14 cellular contexts compared by ENCODE assay signal in genomic region chr4:123750044-123750443, GRCh38.
A peak's percentile ranks its signal among the peaks of the same experiment; 100 is the strongest.
DNase-seq lines count a peak whose midpoint lies in the region; ATAC-seq, FAIRE-seq and TF ChIP-seq lines count a peak whose summit lies in the region.
"Had no signal": no experiment of that assay in that cellular context is flagged by ENCODE, and none has a peak within 500 bp of the region (broad histone marks: within the 10 kb centered on the region; RNA-seq: fewer than 3 reads in every experiment).

No MANE protein-coding gene starts in this region.

- no peak overlapping the region for H3K14ac ChIP-seq in H1 (ENCODE audit: insufficient read length)

- H3K4me1 ChIP-seq in GM23338 (ENCODE audit: insufficient read depth) (peaks cover 10% of the 10 kb centered on the region; the same call in 1 of the 2 replicates), H1 (replicated peaks in 1 of 4; ENCODE audit: control insufficient read depth in 3 of 4, insufficient read depth in 4 of 4, low read length in 3 of 4) (no peaks in the 10 kb centered on the region; a peak in 1 of 7 replicates), Karpas-422 (ENCODE audit: low read length) (no peaks in the 10 kb centered on the region)

- peak; percentile 94 for ATAC-seq in GM23338

- DNase-seq in GM23338 (ENCODE audit: low spot score), result peak; percentile 54
- peak; percentile 24 to 52 for DNase-seq in NCI-H526 (lab: John Stamatoyannopoulos, UW)
- peak in 1 of 2 experiments; percentile 23 for DNase-seq in H1 (ENCODE audit: low read depth in 1 of 2, low spot score in 2 of 2)
- DNase-seq in myocyte (ENCODE audit: low read depth), result peak; percentile 78
- DNase-seq in posterior vena cava (ENCODE audit: low spot score), result no peak
- no peak for DNase-seq in GM10248 (ENCODE audit: extremely low spot score)
- no peak for DNase-seq in Karpas-422
- no peak for DNase-seq in activated gamma-delta T cell treated with Interleukin-2 at 50 U/mL for 16 hours
- DNase-seq: activated B cell treated with CpG ODN at 0.5 μM for 24 hours, AML-193, cerebellar nuclear complex, foreskin fibroblast, NCI-H1417 treated with DMSO at 0.1 percent for 48 hours, RPMI8226 had no signal

- no peak overlapping the region for H2BK120ac ChIP-seq in H1 (replicated peaks; ENCODE audit: low read depth, low read length)

- intact Hi-C loops in posterior vena cava (cut with DNase I), result no loop called here

- H3K36me3 ChIP-seq in GM23338 (ENCODE audit: insufficient read depth), result no peaks in the 10 kb centered on the region
- H3K36me3 ChIP-seq in H1 (ENCODE audit: control insufficient read depth in 2 of 4, insufficient read depth in 4 of 4, low read length in 3 of 4), result no peaks in the 10 kb centered on the region
- H3K36me3 ChIP-seq in Karpas-422 (ENCODE audit: insufficient read depth, low read length), result no peaks in the 10 kb centered on the region

- no peak overlapping the region for H2AK5ac ChIP-seq in H1 (ENCODE audit: low read depth, low read length)

- no peaks in the 10 kb centered on the region for H3F3A ChIP-seq in GM23338 (replicated peaks; ENCODE audit: low read depth)

- H3K79me2 ChIP-seq in GM23338 (replicated peaks; ENCODE audit: insufficient read depth), result no peaks in the 10 kb centered on the region
- no peaks in the 10 kb centered on the region for H3K79me2 ChIP-seq in H1 (ENCODE audit: control insufficient read depth in 1 of 2, insufficient read depth in 2 of 2, low read length in 2 of 2)
- no peaks in the 10 kb centered on the region for H3K79me2 ChIP-seq in Karpas-422 (ENCODE audit: low read length)

- H3K4me3 ChIP-seq in GM23338 (no peak overlapping the region), H1 (ENCODE audit: extremely low read depth in 1 of 4, insufficient read depth in 2 of 4, low read depth in 3 of 4, low read length in 4 of 4) (no peak overlapping the region), Karpas-422 (ENCODE audit: low read length) (no peak overlapping the region)

- TF ChIP-seq RAD21 in H1 (IDR thresholded peaks at IDR 0.05 in 1 of 2, conservative IDR thresholded peaks at IDR 0.05 in 1 of 2; ENCODE audit: low read depth in 2 of 2, low read length in 2 of 2), result 0 out of 4 replicates have a peak, but pooled peaks of 1 of the 2 experiments have one; percentile 1

- H4K20me1 ChIP-seq in GM23338 (replicated peaks; ENCODE audit: insufficient read depth) (no peaks in the 10 kb centered on the region), H1 (replicated peaks in 1 of 2; ENCODE audit: control insufficient read depth in 1 of 2, insufficient read depth in 2 of 2, low read length in 2 of 2) (no peaks in the 10 kb centered on the region), Karpas-422 (ENCODE audit: insufficient read depth, low read depth, low read length) (no peaks in the 10 kb centered on the region)

- H3K27ac ChIP-seq in GM23338 (ENCODE audit: low read depth) (0 out of 2 replicates have a peak overlapping the region, but pooled peaks have one; percentile 45), H1 (ENCODE audit: low read depth, low read length) (no peak overlapping the region), Karpas-422 (ENCODE audit: low read length) (no peak overlapping the region)

- no peak overlapping the region for H4K8ac ChIP-seq in H1 (ENCODE audit: extremely low read depth, insufficient read depth, low read length)

- no peak overlapping the region for H4K91ac ChIP-seq in H1 (replicated peaks; ENCODE audit: insufficient read length, low read length)

- H2BK20ac ChIP-seq in H1 (ENCODE audit: low read length), result 0 out of 2 replicates have a peak overlapping the region, but pooled peaks have one; percentile 2

- H3K23me2 ChIP-seq in H1 (ENCODE audit: low read depth, low read length), result no peaks in the 10 kb centered on the region

- CTCF ChIA-PET in H1 (lab: Charles Lee; ENCODE audit: partially characterized antibody), result interaction anchor here (3.9 kb wide), 1 partner anchor 22 kb away, joined by 23 read pairs; no protein-coding TSS in a partner anchor
- CTCF ChIA-PET in GM10248 (lab: Yijun Ruan, JAX), result interaction anchor here (2.5 kb wide), 1 partner anchor 23 kb away, joined by 15 read pairs; no protein-coding TSS in a partner anchor

- H2AFZ ChIP-seq in GM23338, result no peak overlapping the region
- peak overlapping the region; percentile 78; the same call in 1 of the 2 replicates for H2AFZ ChIP-seq in H1 (ENCODE audit: low read length)
- no peak overlapping the region for H2AFZ ChIP-seq in Karpas-422 (ENCODE audit: low read length)

- no peaks in the 10 kb centered on the region; the same call in 2 of the 3 replicates for H3K36me3 Mint-ChIP-seq in GM23338 (ENCODE audit: low read depth)

- H3K79me1 ChIP-seq in H1 (ENCODE audit: low read depth, low read length), result no peaks in the 10 kb centered on the region

- TF ChIP-seq POLR2A in H1 (IDR thresholded peaks at IDR 0.05; ENCODE audit: control extremely low read depth in 1 of 2, low read depth in 2 of 2, low read length in 2 of 2), result no peak

- peaks cover 4% of the 10 kb centered on the region for H3K27me3 Mint-ChIP-seq in GM23338 (ENCODE audit: insufficient read depth, low read depth, poor library complexity)

- no peak overlapping the region for H4K5ac ChIP-seq in H1 (ENCODE audit: insufficient read length, low read depth, low read length)

- H3K9ac ChIP-seq in H1 (replicated peaks in 1 of 4; ENCODE audit: extremely low read depth in 1 of 4, low read depth in 3 of 4, low read length in 3 of 4), result no peak overlapping the region
- H3K9ac ChIP-seq in Karpas-422 (ENCODE audit: low read length), result no peak overlapping the region

- H3K9me3 Mint-ChIP-seq in GM23338, result no peaks in the 10 kb centered on the region
- H3K9me3 Mint-ChIP-seq: activated B cell treated with CpG ODN at 0.5 μM for 24 hours had no signal

- WGBS in H1 (ENCODE audit: extremely low coverage in 1 of 2, insufficient coverage in 1 of 2, insufficient read length in 1 of 2, insufficient replicate concordance in 2 of 2, low coverage in 1 of 2, low lambda C conversion rate in 2 of 2, missing lambda C conversion rate in 1 of 2), 2 experiments, result 56% methylated on average over 3 of the region's 3 CpGs; no CpG with 5 or more reads in 1 of the 2 experiments

- H3K9me2 ChIP-seq in GM23338 (ENCODE audit: insufficient read depth), result 0 out of 2 replicates have a peak, but pooled peaks cover 4% of the 10 kb centered on the region
- H3K9me2 ChIP-seq in Karpas-422 (replicated peaks; ENCODE audit: insufficient read depth, low read length), result no peaks in the 10 kb centered on the region

- no peak overlapping the region for H3K4ac ChIP-seq in H1 (replicated peaks; ENCODE audit: insufficient read length, low read depth, low read length)

- no peak overlapping the region for H2BK5ac ChIP-seq in H1 (ENCODE audit: low read depth, low read length)

- peak overlapping the region; percentile 53; the same call in 1 of the 2 replicates for H3K18ac ChIP-seq in H1 (ENCODE audit: extremely low read depth, low read length)

- H3K27me3 ChIP-seq in GM23338 (ENCODE audit: insufficient read depth) (no peaks in the 10 kb centered on the region), H1 (replicated peaks in 1 of 4; ENCODE audit: control insufficient read depth in 3 of 4, extremely low read depth in 1 of 4, insufficient read depth in 3 of 4, low read length in 3 of 4) (no peaks in the 10 kb centered on the region), Karpas-422 (ENCODE audit: low read length) (no peaks in the 10 kb centered on the region)

- H3K9me3 ChIP-seq in H1 (ENCODE audit: insufficient read depth in 2 of 2, low read depth in 1 of 2, low read length in 1 of 2) (no peaks in the 10 kb centered on the region), Karpas-422 (ENCODE audit: low read length) (no peaks in the 10 kb centered on the region)

- no peak overlapping the region for H3K56ac ChIP-seq in H1 (replicated peaks; ENCODE audit: insufficient read length, low read depth, low read length)

- no peak overlapping the region for H2BK12ac ChIP-seq in H1 (ENCODE audit: low read depth, low read length)

- TF ChIP-seq EP300 in H1 (IDR thresholded peaks at IDR 0.05; ENCODE audit: borderline replicate concordance in 1 of 2, low read depth in 2 of 2, low read length in 2 of 2), result no peak

- H3K4me2 ChIP-seq in GM23338 (no peak overlapping the region), H1 (ENCODE audit: insufficient read depth in 1 of 2, low read depth in 2 of 2, low read length in 2 of 2) (peak overlapping the region in 1 of 2 experiments; percentile 10; a peak in 1 of 4 replicates), Karpas-422 (ENCODE audit: low read depth, low read length, poor library complexity, severe bottlenecking) (no peak overlapping the region)

- peak; percentile 28 for FAIRE-seq in H1 (lab: Jason Lieb, UNC)

- H3K4me3 Mint-ChIP-seq in GM23338, result no peak overlapping the region
- H3K4me3 Mint-ChIP-seq: activated B cell treated with CpG ODN at 0.5 μM for 24 hours had no signal

- no peak overlapping the region for H2BK15ac ChIP-seq in H1 (ENCODE audit: low read length)

- H3K27ac Mint-ChIP-seq in GM23338, result no peak overlapping the region
- H3K27ac Mint-ChIP-seq: activated B cell treated with CpG ODN at 0.5 μM for 24 hours had no signal

- TF ChIP-seq CTCF in GM23338 (conservative IDR thresholded peaks at IDR 0.05; ENCODE audit: low read depth in 2 of 2) (no peak), H1 (IDR thresholded peaks at IDR 0.05; ENCODE audit: control extremely low read depth in 1 of 3, insufficient read depth in 1 of 3, low read depth in 1 of 3, low read length in 3 of 3) (no peak), GM10248 (IDR thresholded peaks at IDR 0.05; ENCODE audit: control extremely low read depth, extremely low read depth, low read depth, missing control alignments) (no peak)

- peaks cover 14% of the 10 kb centered on the region for H3K4me1 Mint-ChIP-seq in GM23338
- H3K4me1 Mint-ChIP-seq: activated B cell treated with CpG ODN at 0.5 μM for 24 hours had no signal

- H3K23ac ChIP-seq in H1 (ENCODE audit: insufficient read length), result no peak overlapping the region

- POLR2A ChIA-PET in H1 (lab: Charles Lee; ENCODE audit: partially characterized antibody), result no interaction called here
- POLR2A ChIA-PET in GM10248 (lab: Yijun Ruan, JAX), result no interaction called here

TF ChIP-seq in GM23338, 12 proteins besides CTCF, POLR2A, EP300 and RAD21 (continues in another document):
- no peak for TF ChIP-seq STAT1 (IDR thresholded peaks at IDR 0.05; ENCODE audit: unreplicated experiment)

TF ChIP-seq in H1, 55 proteins besides CTCF, POLR2A, EP300 and RAD21:
- TF ChIP-seq KDM1A (IDR thresholded peaks at IDR 0.05; ENCODE audit: borderline replicate concordance, low read length), result no peak
- TF ChIP-seq POU5F1 (IDR thresholded peaks at IDR 0.05; ENCODE audit: low read depth, low read length), result no peak
- no peak for TF ChIP-seq BCL11A (IDR thresholded peaks at IDR 0.05; ENCODE audit: low read depth in 2 of 2, low read length in 2 of 2)
- no peak for TF ChIP-seq CBX5 (IDR thresholded peaks at IDR 0.05; ENCODE audit: low read depth, low read length)
- TF ChIP-seq TEAD4 (IDR thresholded peaks at IDR 0.05; ENCODE audit: low read depth, low read length), result 0 out of 2 replicates have a peak, but pooled peaks have one; percentile 2
- TF ChIP-seq SIN3A (conservative IDR thresholded peaks at IDR 0.05 in 1 of 2, IDR thresholded peaks at IDR 0.05 in 1 of 2; ENCODE audit: low read depth in 1 of 2, low read length in 2 of 2), result no peak
TF ChIP-seq in H1: peak in this region for 1.

Comparison
In these comparisons a context has a peak if more than half of its experiments do, and no peak if none do; other contexts are left out.
1. DNase-seq: peak in GM23338 (single experiment), NCI-H526 (2 of 2) and myocyte (single experiment); none in posterior vena cava (single experiment), GM10248 (single experiment), Karpas-422 (single experiment) and activated gamma-delta T cell treated with Interleukin-2 at 50 U/mL for 16 hours (single experiment).